22 cellular contexts compared by ENCODE assay signal in the genomic region with DNA sequence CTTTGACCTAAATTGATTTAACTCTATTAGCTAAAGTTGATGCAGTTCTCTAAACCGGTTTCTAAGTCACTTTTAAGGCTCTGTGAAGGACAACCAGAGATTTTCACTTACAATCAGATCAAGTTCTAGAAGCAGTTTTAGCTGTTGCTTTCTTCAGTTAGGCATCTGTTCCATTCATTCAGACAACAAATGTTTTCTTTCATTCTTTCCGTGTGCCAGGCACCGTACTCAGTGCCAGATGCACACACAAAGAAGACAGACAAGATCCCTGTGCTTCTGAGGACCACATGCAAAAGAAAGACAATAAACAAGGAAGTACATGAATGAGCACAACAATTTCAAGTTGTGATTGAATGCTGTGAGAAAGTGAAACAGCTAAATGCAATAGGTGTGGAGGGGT. TPM values are rescaled to one million over a fixed set of nuclear protein-coding genes. Genes with fewer than 3 reads are reported as not detected.
"Had no signal": no experiment of that assay in that cellular context is flagged by ENCODE, and none has a peak within 500 bp of the region (broad histone marks: within the 10 kb centered on the region; RNA-seq: fewer than 3 reads in every experiment).

No MANE protein-coding gene starts in this region.

- H3K4me2 ChIP-seq: hepatocyte had no signal

- H3K9me3 ChIP-seq: left ventricle myocardium inferior, right lobe of liver, upper lobe of left lung had no signal

- H3K27ac ChIP-seq: foreskin keratinocyte, hepatocyte, left ventricle myocardium inferior, parathyroid adenoma, right lobe of liver, upper lobe of left lung had no signal

- H3K27me3 ChIP-seq: foreskin keratinocyte, hepatocyte, right lobe of liver, upper lobe of left lung had no signal

- FAIRE-seq: small intestine had no signal

- H3K79me2 ChIP-seq: hepatocyte, parathyroid adenoma had no signal

- H3K9ac ChIP-seq: parathyroid adenoma had no signal

- DNase-seq: activated CD4-positive, alpha-beta T cell treated with anti-CD3 and anti-CD28 coated beads for 1 hour; activated CD4-positive, alpha-beta T cell treated with anti-CD3 and anti-CD28 coated beads, Interleukin-2, amount 50 U/mL, for 4 hours; activated naive CD4-positive, alpha-beta T cell treated with Interleukin-2 at 50 U/mL for 16 hours; activated naive CD8-positive, alpha-beta T cell treated with anti-CD3 and anti-CD28 coated beads for 36 hours; activated T-cell treated with anti-CD3 and anti-CD28 coated beads, Interleukin-2, amount 50 U/mL, for 48 hours; effector CD8-positive, alpha-beta T cell; erythroblast; foreskin keratinocyte; glutamatergic neuron; kidney glomerular epithelial cell; left ventricle myocardium inferior; right lobe of liver; small intestine; stimulated activated CD4-positive, alpha-beta T cell treated with anti-CD3 and anti-CD28 coated beads, Interleukin-15, amount 100 ng/mL, for 24 hours; stimulated activated CD4-positive, alpha-beta T cell treated with anti-CD3 and anti-CD28 coated beads, Interleukin-2, amount 100 ng/mL, for 48 hours; stimulated activated CD8-positive, alpha-beta memory T cell treated with anti-CD3 and anti-CD28 coated beads, Interleukin-4, amount 100 ng/mL, for 48 hours; stimulated activated naive B cell treated with anti-CD40 and anti-IgM and Interleukin-4, amounts not matched to agents 10 μg/mL and 1 μg/mL and 100 μg/mL, for 72 hours; upper lobe of left lung had no signal

- H3K36me3 ChIP-seq: left ventricle myocardium inferior, right lobe of liver, upper lobe of left lung had no signal

- H3K4me3 ChIP-seq: hepatocyte, left ventricle myocardium inferior, right lobe of liver, upper lobe of left lung had no signal

- H3K4me1 ChIP-seq: foreskin keratinocyte, parathyroid adenoma, right lobe of liver, upper lobe of left lung had no signal

- ATAC-seq: foreskin keratinocyte; right lobe of liver; SK-N-SH treated with all-trans-retinoic acid at 6 μM for 48 hours; stimulated activated naive B cell treated with anti-CD40 and anti-IgM and Interleukin-4, amounts not matched to agents 10 μg/mL and 1 μg/mL and 100 μg/mL, for 72 hours had no signal

- H2AFZ ChIP-seq: hepatocyte, parathyroid adenoma had no signal

RNA-seq across cellular contexts. Expression of a gene that starts 11.1 kb away (rescaled TPM):
- polyA plus RNA-seq: neural cell had no signal
